In genomic region chr3:149061776-149062175, GRCh38 we compare ENCODE assay signal across 27 cellular contexts.
"Had no signal": no experiment of that assay in that cellular context is flagged by ENCODE, and none has a peak within 500 bp of the region (broad histone marks: within the 10 kb centered on the region; RNA-seq: fewer than 3 reads in every experiment).

No MANE protein-coding gene starts in this region.

- H3K9me3 ChIP-seq: neutrophil, ovary, psoas muscle, right lobe of liver, sigmoid colon, spleen, stomach, thoracic aorta, thyroid gland, tibial nerve, upper lobe of left lung, vagina had no signal

- H3K4me1 ChIP-seq: parathyroid adenoma, psoas muscle, right lobe of liver, sigmoid colon, stomach, thyroid gland, tibial nerve, upper lobe of left lung, vagina had no signal

- FAIRE-seq: urothelium cell line had no signal

- H3K27me3 ChIP-seq: neutrophil, ovary, right lobe of liver, sigmoid colon, spleen, stomach, thyroid gland, tibial nerve, upper lobe of left lung, vagina had no signal

- H3K4me3 ChIP-seq: ovary, psoas muscle, right lobe of liver, sigmoid colon, smooth muscle cell, spleen, stomach, thoracic aorta, thyroid gland, tibial nerve, upper lobe of left lung, vagina had no signal

- ATAC-seq: naive thymus-derived CD8-positive, alpha-beta T cell; natural killer cell treated with Interleukin-12 subunit alpha and Interleukin-12 subunit beta and Interleukin-15 and Interleukin-18, amount 100 ng/mL, for 72 hours; psoas muscle; right cardiac atrium; right lobe of liver; stimulated activated naive B cell treated with anti-CD40 and anti-IgM and Interleukin-4, amounts not matched to agents 10 μg/mL and 1 μg/mL and 100 μg/mL, for 72 hours had no signal

- H3K27ac ChIP-seq: neutrophil, ovary, parathyroid adenoma, psoas muscle, right lobe of liver, sigmoid colon, spleen, stomach, thoracic aorta, thyroid gland, tibial nerve, upper lobe of left lung, vagina had no signal

- H3K36me3 ChIP-seq: neutrophil, ovary had no signal

- DNase-seq: naive thymus-derived CD8-positive, alpha-beta T cell; nephron progenitor cell; nucleus accumbens; ovary; psoas muscle; right cardiac atrium; right lobe of liver; sigmoid colon; spleen; stimulated activated CD4-positive, alpha-beta T cell treated with anti-CD3 and anti-CD28 coated beads, Interleukin-12 subunit alpha, Interleukin-12 subunit beta, amount 100 ng/mL, for 4 hours; stimulated activated CD4-positive, alpha-beta T cell treated with anti-CD3 and anti-CD28 coated beads, Interleukin-1b, Interleukin-23, amount 100 ng/mL, for 48 hours; stimulated activated CD4-positive, alpha-beta T cell treated with anti-CD3 and anti-CD28 coated beads, Interleukin-4, amount 100 ng/mL, for 1 hour; stimulated activated CD4-positive, alpha-beta T cell treated with anti-CD3 and anti-CD28 coated beads, Interleukin-4, amount 100 ng/mL, for 4 hours; stimulated activated CD8-positive, alpha-beta memory T cell treated with anti-CD3 and anti-CD28 coated beads, Interleukin-4, amount 100 ng/mL, for 48 hours; stimulated activated naive B cell treated with anti-CD40 and anti-IgM and Interleukin-4, amounts not matched to agents 10 μg/mL and 1 μg/mL and 100 μg/mL, for 72 hours; stimulated activated naive CD4-positive, alpha-beta T cell treated with Interleukin-2 at 50 U/mL for 16 hours; stomach; thyroid gland; upper lobe of left lung had no signal
